16 cellular contexts compared by ENCODE assay signal in genomic region chr18:54931152-54931551, GRCh38. TPM values are rescaled to one million over a fixed set of nuclear protein-coding genes. Genes with fewer than 3 reads are reported as not detected.
DNase-seq lines count a peak whose midpoint lies in the region; ATAC-seq and TF ChIP-seq lines count a peak whose summit lies in the region.
"Had no signal": no experiment of that assay in that cellular context is flagged by ENCODE, and none has a peak within 500 bp of the region (broad histone marks: within the 10 kb centered on the region; RNA-seq: fewer than 3 reads in every experiment).

No MANE protein-coding gene starts in this region.

- H3K27ac ChIP-seq in VCaP (no peak overlapping the region), foreskin keratinocyte (no peak overlapping the region)

- no peaks in the 10 kb centered on the region for H3K36me3 ChIP-seq in BE2C

- H3K4me1 ChIP-seq in BE2C (no peaks in the 10 kb centered on the region), foreskin keratinocyte (no peaks in the 10 kb centered on the region)

- H3K27me3 ChIP-seq in BE2C (no peaks in the 10 kb centered on the region), foreskin keratinocyte (no peaks in the 10 kb centered on the region)

- no peak for DNase-seq in BE2C
- peak; percentile 24 for DNase-seq in M059J (ENCODE audit: low read depth)
- DNase-seq in foreskin keratinocyte: no peak
- DNase-seq in NCI-H146 treated with DMSO at 0.1 percent for 48 hours (lab: John Stamatoyannopoulos, UW; ENCODE audit: unreplicated experiment): no peak
- no peak for DNase-seq in NCI-H2171 (lab: John Stamatoyannopoulos, UW)
- DNase-seq in NCI-H524 treated with DMSO at 0.1 percent for 48 hours (lab: John Stamatoyannopoulos, UW): no peak
- DNase-seq: KBM-7, NCI-H1092 treated with DMSO at 0.1 percent for 48 hours, NCI-H1436 treated with DMSO at 0.1 percent for 48 hours, NCI-H2029 treated with DMSO at 0.1 percent for 48 hours, NCI-H345, NCI-H82, RPMI8226, SHP77 had no signal

- TF ChIP-seq CTCF in BE2C (IDR thresholded peaks at IDR 0.05; ENCODE audit: low read depth, low read length) (peak; percentile 16; the same call in 1 of the 2 replicates), VCaP (conservative IDR thresholded peaks at IDR 0.05) (0 out of 2 replicates have a peak, but pooled peaks have one; percentile 9), foreskin keratinocyte (conservative IDR thresholded peaks at IDR 0.05) (peak; percentile 29)

- H3K4me3 ChIP-seq in BE2C (ENCODE audit: low read depth, low read length): no peak overlapping the region

- ATAC-seq in foreskin keratinocyte (no peak), HG02623 (IDR thresholded peaks at IDR 0.05; ENCODE audit: unreplicated experiment) (no peak)

- no peaks in the 10 kb centered on the region for H3K9me3 ChIP-seq in BE2C

RNA-seq across cellular contexts. Expression of gene CCDC68, which starts 28.1 kb away (rescaled TPM):
- 0.86 TPM for polyA plus RNA-seq in BE2C (2012; ENCODE audit: insufficient read depth, insufficient read length, low read depth)
- total RNA-seq in M059J (2014; rRNA removed; shearing (Covaris generic)): 0.05 and 0.30 TPM in 2 replicates
- total RNA-seq in foreskin keratinocyte: 3.9 and 4.0 TPM in 2 replicates
- 0.78 and 1.4 TPM in 2 replicates for polyA plus RNA-seq in foreskin keratinocyte
